Comparison of ENCODE assay signal across 8 cellular contexts in genomic region chr1:34928865-34929496, GRCh38. TPM values are rescaled to one million over a fixed set of nuclear protein-coding genes. Genes with fewer than 3 reads are reported as not detected.
DNase-seq lines count a peak whose midpoint lies in the region; ATAC-seq and TF ChIP-seq lines count a peak whose summit lies in the region.

No MANE protein-coding gene starts in this region.

- H3K27ac Mint-ChIP-seq in activated naive CD4-positive, alpha-beta T cell treated with anti-CD3 and anti-CD28 coated beads, Interleukin-2, amount 50 U/mL, for 24 hours = no peak overlapping the region
- peak overlapping the region; percentile 59 for H3K27ac Mint-ChIP-seq in memory B cell

- H3K9me3 Mint-ChIP-seq in activated naive CD4-positive, alpha-beta T cell treated with anti-CD3 and anti-CD28 coated beads, Interleukin-2, amount 50 U/mL, for 24 hours = no peaks in the 10 kb centered on the region
- H3K9me3 Mint-ChIP-seq in memory B cell = peaks cover 1% of the 10 kb centered on the region

- peak overlapping the region; percentile 3 to 43 for H3K4me3 ChIP-seq in aorta (ENCODE audit: low read length in 2 of 2)
- H3K4me3 ChIP-seq in left lung = peak overlapping the region in 1 of 2 donors; percentile 30

- peaks cover 7% of the 10 kb centered on the region for H3K4me1 Mint-ChIP-seq in activated naive CD4-positive, alpha-beta T cell treated with anti-CD3 and anti-CD28 coated beads, Interleukin-2, amount 50 U/mL, for 24 hours
- H3K4me1 Mint-ChIP-seq in memory B cell = peaks cover 12% of the 10 kb centered on the region

- peaks cover 31% of the 10 kb centered on the region for H3K27me3 Mint-ChIP-seq in activated naive CD4-positive, alpha-beta T cell treated with anti-CD3 and anti-CD28 coated beads, Interleukin-2, amount 50 U/mL, for 24 hours
- H3K27me3 Mint-ChIP-seq in memory B cell = peaks cover 13% of the 10 kb centered on the region

- 1% methylated on average over 44 to 57 of the region's 57 CpGs for WGBS in aorta, 2 donors

- H3K27ac ChIP-seq in 22Rv1 (no peak overlapping the region), aorta (ENCODE audit: low read depth in 1 of 2, low read length in 2 of 2) (no peak overlapping the region), left lung (no peak overlapping the region)

- H3K27me3 ChIP-seq in aorta (ENCODE audit: control insufficient read depth in 1 of 2, insufficient read depth in 2 of 2, low read length in 1 of 2) = peaks cover 0 to 2% of the 10 kb centered on the region in 2 donors
- peaks cover 47 to 95% of the 10 kb centered on the region in 2 donors for H3K27me3 ChIP-seq in left lung

- no peaks in the 10 kb centered on the region for H3K4me1 ChIP-seq in aorta (ENCODE audit: control insufficient read depth in 1 of 2, insufficient read depth in 2 of 2, low read length in 2 of 2)
- H3K4me1 ChIP-seq in left lung = peaks cover 3 to 16% of the 10 kb centered on the region in 2 donors

- no peaks in the 10 kb centered on the region for H3K36me3 ChIP-seq in aorta (ENCODE audit: control insufficient read depth in 1 of 2, insufficient read depth in 2 of 2, low read length in 1 of 2)
- H3K36me3 ChIP-seq in left lung = no peaks in the 10 kb centered on the region

- H3K9me3 ChIP-seq in aorta (ENCODE audit: control insufficient read depth, low read length) = no peaks in the 10 kb centered on the region
- H3K9me3 ChIP-seq in left lung = no peaks in the 10 kb centered on the region

- ATAC-seq in memory B cell (ENCODE audit: low read depth) = peak; percentile 59
- ATAC-seq in aorta (ENCODE audit: low FRiP score) = no peak
- ATAC-seq in HG02840 (IDR thresholded peaks at IDR 0.05; ENCODE audit: low FRiP score, unreplicated experiment) = no peak
- no peak for ATAC-seq in left lung

- peak overlapping the region; percentile 87 for H3K4me3 Mint-ChIP-seq in activated naive CD4-positive, alpha-beta T cell treated with anti-CD3 and anti-CD28 coated beads, Interleukin-2, amount 50 U/mL, for 24 hours
- H3K4me3 Mint-ChIP-seq in memory B cell = peak overlapping the region; percentile 91

- H3K36me3 Mint-ChIP-seq in activated naive CD4-positive, alpha-beta T cell treated with anti-CD3 and anti-CD28 coated beads, Interleukin-2, amount 50 U/mL, for 24 hours = no peaks in the 10 kb centered on the region
- H3K36me3 Mint-ChIP-seq in memory B cell = peaks cover 2% of the 10 kb centered on the region

- intact Hi-C loops in aorta (cut with DNase I) = no loop called here
- intact Hi-C loops in left lung (cut with DNase I) = no loop called here

- DNase-seq in GM20000 (ENCODE audit: low spot score) (peak; percentile 73), memory B cell (ENCODE audit: low spot score in 2 of 2) (peak in 1 of 2 donors; percentile 44), aorta (no peak), left lung (no peak)
- DNase-seq in activated CD8-positive, alpha-beta memory T cell treated with anti-CD3 and anti-CD28 coated beads, Interleukin-2, amount 50 U/mL, for 48 hours = no peak

- TF ChIP-seq CTCF in 22Rv1 (IDR thresholded peaks at IDR 0.05) (peak; percentile 41), GM20000 (IDR thresholded peaks at IDR 0.05; ENCODE audit: extremely low read depth, missing control alignments) (no peak), left lung (IDR thresholded peaks at IDR 0.05) (no peak)

RNA-seq across cellular contexts. Expression of gene DLGAP3, which starts 0.5 kb away (rescaled TPM):
- under 1 TPM; 0.19 to 0.36 TPM for total RNA-seq in aorta
- under 1 TPM in 1 of 2 donors, not detected in 1; 0.10 TPM for polyA plus RNA-seq in aorta
- under 1 TPM; 0.12 to 0.42 TPM for total RNA-seq in left lung

RNA-seq across cellular contexts. Expression of gene TMEM35B, which starts 56.2 kb away (rescaled TPM):
- total RNA-seq in aorta = 10 to 100 TPM; 25.7 to 40.1 TPM
- 10 to 100 TPM; 32.2 to 53.1 TPM for polyA plus RNA-seq in aorta
- total RNA-seq in left lung = 10 to 100 TPM; 35.2 to 43.1 TPM
